ENCODE assay signal across 9 cellular contexts in the genomic region with DNA sequence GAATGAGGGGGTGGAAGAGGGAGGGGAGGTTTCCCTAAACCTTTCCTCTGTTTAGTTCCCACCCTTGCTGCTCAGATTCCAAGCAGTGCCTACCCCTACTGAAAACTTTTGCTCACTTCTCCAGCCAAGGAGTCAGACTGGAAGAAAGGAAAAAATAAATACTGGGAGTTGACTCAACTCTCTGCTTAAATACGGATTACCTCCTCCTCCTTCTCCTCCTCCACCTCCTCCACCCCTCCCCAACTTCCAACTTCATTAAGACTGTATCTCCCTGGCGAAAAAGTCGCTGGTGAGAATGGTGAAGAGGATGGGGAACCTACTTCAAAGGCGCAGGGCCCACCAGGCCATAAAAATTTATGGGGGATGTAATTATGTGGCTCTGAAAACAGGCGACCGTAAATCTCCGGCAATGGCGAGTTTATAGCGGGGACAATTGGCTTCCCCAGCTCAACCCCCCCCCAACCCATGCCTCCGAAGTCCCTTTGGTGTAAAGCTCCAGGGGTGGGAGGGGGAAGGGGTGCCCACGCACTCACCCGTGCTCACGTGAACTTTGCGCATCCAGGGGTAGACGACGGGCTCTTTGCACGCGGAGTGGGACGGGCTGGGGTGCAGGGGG. TPM values are rescaled to one million over a fixed set of nuclear protein-coding genes. Genes with fewer than 3 reads are reported as not detected.
DNase-seq lines count a peak whose midpoint lies in the region; ATAC-seq and TF ChIP-seq lines count a peak whose summit lies in the region.
"Had no signal": no experiment of that assay in that cellular context is flagged by ENCODE, and none has a peak within 500 bp of the region (broad histone marks: within the 10 kb centered on the region; RNA-seq: fewer than 3 reads in every experiment).

No MANE protein-coding gene starts in this region.

- peaks cover 62% of the 10 kb centered on the region for H3K27me3 Mint-ChIP-seq in activated T-cell treated with anti-CD3 and anti-CD28 coated beads, Interleukin-2, amount 50 U/mL, for 24 hours
- peaks cover 14 to 27% (median 21%) of the 10 kb centered on the region in 3 donors for H3K27me3 Mint-ChIP-seq in immature natural killer cell (ENCODE audit: low read depth in 3 of 3)

- H3K27ac ChIP-seq in thymus (ENCODE audit: low read depth), result peak overlapping the region; percentile 27
- H3K27ac ChIP-seq: C4-2B had no signal

- peak overlapping the region; percentile 79 for H3K4me3 ChIP-seq in WI38 (ENCODE audit: low read depth, low read length)
- peak overlapping the region; percentile 86 for H3K4me3 ChIP-seq in thymus (ENCODE audit: low read length)

- TF ChIP-seq CTCF in WI38 (IDR thresholded peaks at IDR 0.05; ENCODE audit: low read depth, low read length), result no peak

- H3K9me3 ChIP-seq in thymus (ENCODE audit: control insufficient read depth), result no peaks in the 10 kb centered on the region

- 4% methylated on average over 19 of the region's 19 CpGs for WGBS in thymus

- H3K4me1 Mint-ChIP-seq in activated T-cell treated with anti-CD3 and anti-CD28 coated beads, Interleukin-2, amount 50 U/mL, for 24 hours (ENCODE audit: low read depth), result peaks cover 47% of the 10 kb centered on the region
- H3K4me1 Mint-ChIP-seq in immature natural killer cell, result peaks cover 58 to 89% of the 10 kb centered on the region in 2 donors

- peaks cover 19% of the 10 kb centered on the region for H3K4me1 ChIP-seq in thymus (ENCODE audit: control insufficient read depth, insufficient read depth, low read length)

- H3K27ac Mint-ChIP-seq in activated T-cell treated with anti-CD3 and anti-CD28 coated beads, Interleukin-2, amount 50 U/mL, for 24 hours, result peak overlapping the region; percentile 38
- peak overlapping the region in 5 of 6 donors; percentile 28 to 89 (median 84) for H3K27ac Mint-ChIP-seq in immature natural killer cell

- no peaks in the 10 kb centered on the region for H3K9me3 Mint-ChIP-seq in activated T-cell treated with anti-CD3 and anti-CD28 coated beads, Interleukin-2, amount 50 U/mL, for 24 hours
- H3K9me3 Mint-ChIP-seq in immature natural killer cell, result no peaks in the 10 kb centered on the region

- no peaks in the 10 kb centered on the region for H3K36me3 Mint-ChIP-seq in activated T-cell treated with anti-CD3 and anti-CD28 coated beads, Interleukin-2, amount 50 U/mL, for 24 hours (ENCODE audit: low read depth)
- H3K36me3 Mint-ChIP-seq in immature natural killer cell, result peaks cover 0 to 4% (median 0%) of the 10 kb centered on the region in 3 donors

- H3K4me3 Mint-ChIP-seq in activated T-cell treated with anti-CD3 and anti-CD28 coated beads, Interleukin-2, amount 50 U/mL, for 24 hours, result peak overlapping the region; percentile 75
- H3K4me3 Mint-ChIP-seq in immature natural killer cell, result peak overlapping the region; percentile 83 to 90 (median 87)

- peaks cover 60% of the 10 kb centered on the region for H3K27me3 ChIP-seq in thymus (ENCODE audit: control insufficient read depth, insufficient read depth)

- peak; percentile 42 for DNase-seq in activated T-cell treated with anti-CD3 and anti-CD28 coated beads, Interleukin-2, amount 50 U/mL, for 24 hours
- DNase-seq in activated T-cell treated with anti-CD3 and anti-CD28 coated beads, Interleukin-2, amount 50 U/mL, for 1 hour, result no peak
- DNase-seq in immature natural killer cell (no peak), DMS 273 treated with DMSO at 0.1 percent for 48 hours (lab: John Stamatoyannopoulos, UW) (no peak)
- DNase-seq in stimulated activated CD4-positive, alpha-beta T cell treated with anti-CD3 and anti-CD28 coated beads, Interleukin-2, amount 100 ng/mL, for 48 hours, result no peak

- no peak for ATAC-seq in HG02840 (IDR thresholded peaks at IDR 0.05; ENCODE audit: low FRiP score, unreplicated experiment)

- no peaks in the 10 kb centered on the region for H3K36me3 ChIP-seq in thymus (ENCODE audit: control insufficient read depth, insufficient read depth)

RNA-seq across cellular contexts. Expression of gene HOXB4, which starts 0.7 kb away (rescaled TPM):
- polyA plus RNA-seq in immature natural killer cell (under 1 TPM in 2 of 3 donors, not detected in 1; 0.14 to 0.53 TPM), thymus (1.5 TPM)

RNA-seq across cellular contexts. Expression of gene HOXB3, which starts 12.6 kb away (rescaled TPM):
- polyA plus RNA-seq in immature natural killer cell (under 1 TPM in 2 of 3 donors, not detected in 1; 0.26 to 0.45 TPM), thymus (3.3 TPM)

RNA-seq across cellular contexts. Expression of gene HOXB5, which starts 16.1 kb away (rescaled TPM):
- polyA plus RNA-seq in immature natural killer cell (not detected), thymus (0.16 TPM)

RNA-seq across cellular contexts. Expression of gene HOXB6, which starts 27.3 kb away (rescaled TPM):
- not detected for polyA plus RNA-seq in immature natural killer cell
- 1.0 TPM for polyA plus RNA-seq in thymus

RNA-seq across cellular contexts. Expression of gene HOXB2, which starts 32.5 kb away (rescaled TPM):
- 10 to 100 TPM; 15.9 to 32.6 (median 18.3) TPM for polyA plus RNA-seq in immature natural killer cell
- polyA plus RNA-seq in thymus, result 11.1 TPM
